ENCODE assay signal across 12 cellular contexts in genomic region chr6:73665686-73666319, GRCh38. TPM values are rescaled to one million over a fixed set of nuclear protein-coding genes. Genes with fewer than 3 reads are reported as not detected.
DNase-seq lines count a peak whose midpoint lies in the region; ATAC-seq, FAIRE-seq and TF ChIP-seq lines count a peak whose summit lies in the region.
"Had no signal": no experiment of that assay in that cellular context is flagged by ENCODE, and none has a peak within 500 bp of the region (broad histone marks: within the 10 kb centered on the region; RNA-seq: fewer than 3 reads in every experiment).

No MANE protein-coding gene starts in this region.

- no peaks in the 10 kb centered on the region for H3K36me3 ChIP-seq in adrenal gland (replicated peaks in 1 of 2)
- H3K36me3 ChIP-seq: SJSA1 had no signal

- H3K27ac ChIP-seq in adrenal gland, result no peak overlapping the region
- H3K27ac ChIP-seq: SJSA1 had no signal

- TF ChIP-seq CTCF in activated CD8-positive, alpha-beta T cell treated with anti-CD3 and anti-CD28 coated beads for 36 hours (IDR thresholded peaks at IDR 0.05), result no peak
- TF ChIP-seq CTCF in mesothelial cell of epicardium (IDR thresholded peaks at IDR 0.05; ENCODE audit: unreplicated experiment) (no peak), adrenal gland (IDR thresholded peaks at IDR 0.05) (no peak)

- CTCF ChIA-PET in activated CD8-positive, alpha-beta T cell treated with anti-CD3 and anti-CD28 coated beads for 36 hours (lab: Charles Lee), result interaction anchor here (1.3 to 3.1 kb wide), 4 partner anchors 10 to 73 kb away, joined by 3 to 16 read pairs (median 8); no protein-coding TSS in a partner anchor
- CTCF ChIA-PET in activated CD8-positive, alpha-beta T cell treated with anti-CD3 and anti-CD28 coated beads, Interleukin-2, amount 10 ng/mL, durations not matched to agents 7 days and 5 days (lab: Charles Lee), result interaction anchor here (0.7 to 2.7 kb wide), 3 partner anchors 10 to 15 kb away, joined by 3 to 9 read pairs (median 6); no protein-coding TSS in a partner anchor

- no peak overlapping the region for H3K4me3 Mint-ChIP-seq in activated CD8-positive, alpha-beta T cell treated with anti-CD3 and anti-CD28 coated beads for 36 hours
- no peak overlapping the region for H3K4me3 Mint-ChIP-seq in activated CD8-positive, alpha-beta T cell treated with anti-CD3 and anti-CD28 coated beads, Interleukin-2, amount 10 ng/mL, durations not matched to agents 7 days and 5 days
- no peak overlapping the region for H3K4me3 Mint-ChIP-seq in stimulated activated memory B cell treated with anti-CD40 and anti-IgM and Interleukin-4, amounts not matched to agents 10 μg/mL and 1 μg/mL and 100 μg/mL, for 72 hours
- H3K4me3 Mint-ChIP-seq in mesothelial cell of epicardium, result no peak overlapping the region
- H3K4me3 Mint-ChIP-seq: naive B cell had no signal

- no peak overlapping the region for H3K4me3 ChIP-seq in adrenal gland
- H3K4me3 ChIP-seq: SJSA1 had no signal

- TF ChIP-seq POLR2A in adrenal gland (IDR thresholded peaks at IDR 0.05), result no peak

- peak; percentile 85 for ATAC-seq in activated CD8-positive, alpha-beta T cell treated with anti-CD3 and anti-CD28 coated beads for 36 hours
- ATAC-seq in activated CD8-positive, alpha-beta T cell treated with anti-CD3 and anti-CD28 coated beads, Interleukin-2, amount 10 ng/mL, durations not matched to agents 7 days and 5 days, result no peak
- ATAC-seq in HG02973 (IDR thresholded peaks at IDR 0.05; ENCODE audit: unreplicated experiment) (peak; percentile 87), SK-N-SH treated with all-trans-retinoic acid at 6 μM for 48 hours (peak; percentile 86)
- peak; percentile 53 for ATAC-seq in stimulated activated memory B cell treated with anti-CD40 and anti-IgM and Interleukin-4, amounts not matched to agents 10 μg/mL and 1 μg/mL and 100 μg/mL, for 72 hours

- intact Hi-C loops in activated CD8-positive, alpha-beta T cell treated with anti-CD3 and anti-CD28 coated beads for 36 hours (cut with micrococcal nuclease), result no loop called here
- intact Hi-C loops in adrenal gland (cut with DNase I), result no loop called here

- no peaks in the 10 kb centered on the region for H3K36me3 Mint-ChIP-seq in activated CD8-positive, alpha-beta T cell treated with anti-CD3 and anti-CD28 coated beads for 36 hours (ENCODE audit: low read depth)
- no peaks in the 10 kb centered on the region for H3K36me3 Mint-ChIP-seq in activated CD8-positive, alpha-beta T cell treated with anti-CD3 and anti-CD28 coated beads, Interleukin-2, amount 10 ng/mL, durations not matched to agents 7 days and 5 days (ENCODE audit: low read depth)
- H3K36me3 Mint-ChIP-seq in stimulated activated memory B cell treated with anti-CD40 and anti-IgM and Interleukin-4, amounts not matched to agents 10 μg/mL and 1 μg/mL and 100 μg/mL, for 72 hours, result no peaks in the 10 kb centered on the region
- no peaks in the 10 kb centered on the region for H3K36me3 Mint-ChIP-seq in mesothelial cell of epicardium
- H3K36me3 Mint-ChIP-seq: naive B cell had no signal

- H3K4me1 Mint-ChIP-seq in activated CD8-positive, alpha-beta T cell treated with anti-CD3 and anti-CD28 coated beads for 36 hours (ENCODE audit: low read depth), result peaks cover 11% of the 10 kb centered on the region
- H3K4me1 Mint-ChIP-seq in activated CD8-positive, alpha-beta T cell treated with anti-CD3 and anti-CD28 coated beads, Interleukin-2, amount 10 ng/mL, durations not matched to agents 7 days and 5 days (ENCODE audit: low read depth), result peaks cover 2% of the 10 kb centered on the region
- no peaks in the 10 kb centered on the region for H3K4me1 Mint-ChIP-seq in stimulated activated memory B cell treated with anti-CD40 and anti-IgM and Interleukin-4, amounts not matched to agents 10 μg/mL and 1 μg/mL and 100 μg/mL, for 72 hours
- peaks cover 4% of the 10 kb centered on the region for H3K4me1 Mint-ChIP-seq in mesothelial cell of epicardium
- H3K4me1 Mint-ChIP-seq: naive B cell had no signal

- no peak for FAIRE-seq in frontal cortex (lab: Jason Lieb, UNC)
- FAIRE-seq: GM18507 had no signal

- no peaks in the 10 kb centered on the region for H3K4me1 ChIP-seq in adrenal gland (replicated peaks in 1 of 2)
- H3K4me1 ChIP-seq: SJSA1 had no signal

- WGBS in adrenal gland, 4 donors, result 59 to 68% (median 65%) methylated on average over 3 of the region's 3 CpGs

- peaks cover 7% of the 10 kb centered on the region for H3K27me3 ChIP-seq in adrenal gland
- H3K27me3 ChIP-seq: SJSA1 had no signal

- H3K9me3 Mint-ChIP-seq in activated CD8-positive, alpha-beta T cell treated with anti-CD3 and anti-CD28 coated beads for 36 hours, result no peaks in the 10 kb centered on the region
- H3K9me3 Mint-ChIP-seq in activated CD8-positive, alpha-beta T cell treated with anti-CD3 and anti-CD28 coated beads, Interleukin-2, amount 10 ng/mL, durations not matched to agents 7 days and 5 days (ENCODE audit: insufficient read depth), result no peaks in the 10 kb centered on the region
- no peaks in the 10 kb centered on the region for H3K9me3 Mint-ChIP-seq in stimulated activated memory B cell treated with anti-CD40 and anti-IgM and Interleukin-4, amounts not matched to agents 10 μg/mL and 1 μg/mL and 100 μg/mL, for 72 hours
- no peaks in the 10 kb centered on the region for H3K9me3 Mint-ChIP-seq in mesothelial cell of epicardium
- H3K9me3 Mint-ChIP-seq: naive B cell had no signal

- H3K27me3 Mint-ChIP-seq in activated CD8-positive, alpha-beta T cell treated with anti-CD3 and anti-CD28 coated beads for 36 hours, result peaks cover 19% of the 10 kb centered on the region
- peaks cover 30% of the 10 kb centered on the region for H3K27me3 Mint-ChIP-seq in activated CD8-positive, alpha-beta T cell treated with anti-CD3 and anti-CD28 coated beads, Interleukin-2, amount 10 ng/mL, durations not matched to agents 7 days and 5 days (ENCODE audit: low read depth)
- peaks cover 30% of the 10 kb centered on the region for H3K27me3 Mint-ChIP-seq in stimulated activated memory B cell treated with anti-CD40 and anti-IgM and Interleukin-4, amounts not matched to agents 10 μg/mL and 1 μg/mL and 100 μg/mL, for 72 hours
- peaks cover 9% of the 10 kb centered on the region for H3K27me3 Mint-ChIP-seq in mesothelial cell of epicardium (ENCODE audit: low read depth)

- H3K9me3 ChIP-seq in adrenal gland (replicated peaks in 1 of 3), result no peaks in the 10 kb centered on the region
- H3K9me3 ChIP-seq: SJSA1 had no signal

- DNase-seq in activated CD8-positive, alpha-beta T cell treated with anti-CD3 and anti-CD28 coated beads for 36 hours, result no peak
- DNase-seq in activated CD8-positive, alpha-beta T cell treated with anti-CD3 and anti-CD28 coated beads, Interleukin-2, amount 10 ng/mL, durations not matched to agents 7 days and 5 days, result no peak
- DNase-seq in mesothelial cell of epicardium (ENCODE audit: low spot score in 2 of 2, unreplicated experiment in 2 of 2), result no peak
- no peak for DNase-seq in adrenal gland
- no peak for DNase-seq in frontal cortex (ENCODE audit: low spot score in 2 of 2)
- DNase-seq: activated gamma-delta T cell, naive B cell had no signal

- POLR2A ChIA-PET in activated CD8-positive, alpha-beta T cell treated with anti-CD3 and anti-CD28 coated beads for 36 hours (lab: Charles Lee), result no interaction called here
- POLR2A ChIA-PET in activated CD8-positive, alpha-beta T cell treated with anti-CD3 and anti-CD28 coated beads, Interleukin-2, amount 10 ng/mL, durations not matched to agents 7 days and 5 days (lab: Charles Lee), result interaction anchor here (0.6 kb wide), 1 partner anchor 18 kb away, joined by 3 read pairs; no protein-coding TSS in a partner anchor

- no peak overlapping the region for H3K27ac Mint-ChIP-seq in activated CD8-positive, alpha-beta T cell treated with anti-CD3 and anti-CD28 coated beads for 36 hours
- H3K27ac Mint-ChIP-seq in activated CD8-positive, alpha-beta T cell treated with anti-CD3 and anti-CD28 coated beads, Interleukin-2, amount 10 ng/mL, durations not matched to agents 7 days and 5 days, result no peak overlapping the region
- H3K27ac Mint-ChIP-seq in stimulated activated memory B cell treated with anti-CD40 and anti-IgM and Interleukin-4, amounts not matched to agents 10 μg/mL and 1 μg/mL and 100 μg/mL, for 72 hours, result no peak overlapping the region
- H3K27ac Mint-ChIP-seq in mesothelial cell of epicardium, result no peak overlapping the region
- H3K27ac Mint-ChIP-seq: naive B cell had no signal

TF ChIP-seq in SK-N-SH treated with all-trans-retinoic acid at 6 μM for 48 hours, 23 proteins besides CTCF, POLR2A, EP300 and RAD21 (continues in another document):
- no peak for TF ChIP-seq ZC3H10 (CRISPR knock-in tag; IDR thresholded peaks at IDR 0.05)
- TF ChIP-seq TCF4 (CRISPR knock-in tag; IDR thresholded peaks at IDR 0.05; ENCODE audit: borderline replicate concordance), result no peak
- TF ChIP-seq ESRRG (CRISPR knock-in tag; IDR thresholded peaks at IDR 0.05), result no peak
- no peak for TF ChIP-seq RARB (CRISPR knock-in tag; IDR thresholded peaks at IDR 0.05)
- TF ChIP-seq BACH2 (CRISPR knock-in tag; IDR thresholded peaks at IDR 0.05; ENCODE audit: borderline replicate concordance), result no peak
- TF ChIP-seq GLIS3 (CRISPR knock-in tag; IDR thresholded peaks at IDR 0.05), result no peak
- no peak for TF ChIP-seq ZNF70 (CRISPR knock-in tag; IDR thresholded peaks at IDR 0.05)
- no peak for TF ChIP-seq TOX (CRISPR knock-in tag; IDR thresholded peaks at IDR 0.05; ENCODE audit: borderline replicate concordance)
- no peak for TF ChIP-seq ZNF8 (CRISPR knock-in tag; IDR thresholded peaks at IDR 0.05)
- no peak for TF ChIP-seq ZFP30 (CRISPR knock-in tag; IDR thresholded peaks at IDR 0.05)

RNA-seq across cellular contexts. Expression of gene SLC17A5, which starts 12.0 kb away (rescaled TPM):
- 1 to 10 TPM; 4.2 to 5.0 TPM for total RNA-seq in activated CD8-positive, alpha-beta T cell treated with anti-CD3 and anti-CD28 coated beads for 36 hours
- 1 to 10 TPM; 5.0 to 5.7 TPM for total RNA-seq in activated CD8-positive, alpha-beta T cell treated with anti-CD3 and anti-CD28 coated beads, Interleukin-2, amount 10 ng/mL, durations not matched to agents 7 days and 5 days
- total RNA-seq in mesothelial cell of epicardium (10.1 to 11.8 TPM (median 10.3 TPM) in 3 replicates), adrenal gland (10 to 100 TPM; 10.5 to 20.3 (median 15.5) TPM), frontal cortex (29.8 TPM)
- polyA plus RNA-seq in adrenal gland, result 10 to 100 TPM in 1 of 3 donors, 1 to 10 TPM in 2; 1.5 to 12.3 (median 3.0) TPM

RNA-seq across cellular contexts. Expression of gene CD109, which starts 30.2 kb away (rescaled TPM):
- 10 to 100 TPM in 1 of 2 experiments, 1 to 10 TPM in 1; 9.5 to 10.6 TPM for total RNA-seq in activated CD8-positive, alpha-beta T cell treated with anti-CD3 and anti-CD28 coated beads for 36 hours
- total RNA-seq in activated CD8-positive, alpha-beta T cell treated with anti-CD3 and anti-CD28 coated beads, Interleukin-2, amount 10 ng/mL, durations not matched to agents 7 days and 5 days, result 1 to 10 TPM; 4.4 to 5.0 TPM
- total RNA-seq in mesothelial cell of epicardium (3.7 to 4.3 TPM (median 3.8 TPM) in 3 replicates), adrenal gland (1 to 10 TPM; 2.0 to 6.2 (median 4.2) TPM), frontal cortex (1.6 TPM)
- polyA plus RNA-seq in adrenal gland, result 1 to 10 TPM in 1 of 3 donors, under 1 TPM in 2; 0.47 to 2.1 (median 0.56) TPM
